ENCODE assay signal across 1 cellular context in the genomic region with DNA sequence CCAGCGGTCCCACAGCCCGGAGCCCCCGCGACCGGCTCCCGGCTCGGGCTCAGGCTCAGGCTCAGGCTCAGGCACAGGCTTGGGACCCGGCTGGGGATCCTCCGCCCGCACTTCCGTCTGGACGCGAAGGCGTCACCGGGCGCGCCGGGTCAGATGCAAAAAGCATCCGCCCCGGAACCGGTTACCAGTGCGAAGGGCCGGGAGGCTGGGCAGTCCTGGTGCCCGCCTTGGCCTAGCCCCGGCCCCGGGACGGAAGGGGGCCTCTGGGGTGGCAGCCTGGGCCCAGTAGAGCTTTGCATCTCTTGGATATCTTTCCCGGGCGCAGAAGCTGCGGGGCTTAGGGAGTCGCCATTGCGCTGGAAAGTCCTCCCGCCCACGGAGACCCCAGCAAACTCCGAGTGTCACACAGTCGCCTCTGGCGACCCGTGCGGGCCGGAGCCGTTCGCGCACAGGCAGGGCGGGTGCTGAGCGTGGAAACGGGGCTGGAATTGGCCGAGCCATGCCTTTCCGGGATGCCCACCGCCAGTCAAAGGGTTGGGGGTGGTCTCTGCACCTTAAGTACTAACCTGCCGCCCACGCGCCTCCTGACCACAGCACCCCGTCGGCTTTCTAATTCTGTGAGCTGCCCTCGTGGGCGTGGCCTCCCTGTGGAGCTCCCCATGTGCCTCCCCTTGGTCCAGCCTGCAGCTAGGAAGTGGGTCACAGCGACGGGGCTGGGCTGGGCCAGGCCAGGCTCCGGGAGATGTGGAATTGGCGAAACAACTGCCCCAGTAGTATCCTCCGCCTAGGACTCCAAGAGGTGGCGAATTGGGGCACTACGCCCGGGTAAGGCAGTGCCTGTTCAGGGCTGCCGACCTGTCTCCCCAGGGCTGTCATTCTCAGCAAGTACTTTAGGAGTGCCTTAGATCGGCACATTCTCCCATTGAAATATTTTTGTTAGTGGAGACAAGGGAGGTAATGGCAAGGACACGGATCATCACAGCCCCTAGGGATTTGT.
TF ChIP-seq lines count a peak whose summit lies in the region.

A gene (minus strand): TSS at position 119 of the 997 bp plus-strand sequence. CDS start 129 bp downstream, outside the sequence.

TF ChIP-seq in HepG2, 621 proteins besides CTCF, POLR2A, EP300 and RAD21 (continued from another document and continues in another):
- TF ChIP-seq, protein P1, sequence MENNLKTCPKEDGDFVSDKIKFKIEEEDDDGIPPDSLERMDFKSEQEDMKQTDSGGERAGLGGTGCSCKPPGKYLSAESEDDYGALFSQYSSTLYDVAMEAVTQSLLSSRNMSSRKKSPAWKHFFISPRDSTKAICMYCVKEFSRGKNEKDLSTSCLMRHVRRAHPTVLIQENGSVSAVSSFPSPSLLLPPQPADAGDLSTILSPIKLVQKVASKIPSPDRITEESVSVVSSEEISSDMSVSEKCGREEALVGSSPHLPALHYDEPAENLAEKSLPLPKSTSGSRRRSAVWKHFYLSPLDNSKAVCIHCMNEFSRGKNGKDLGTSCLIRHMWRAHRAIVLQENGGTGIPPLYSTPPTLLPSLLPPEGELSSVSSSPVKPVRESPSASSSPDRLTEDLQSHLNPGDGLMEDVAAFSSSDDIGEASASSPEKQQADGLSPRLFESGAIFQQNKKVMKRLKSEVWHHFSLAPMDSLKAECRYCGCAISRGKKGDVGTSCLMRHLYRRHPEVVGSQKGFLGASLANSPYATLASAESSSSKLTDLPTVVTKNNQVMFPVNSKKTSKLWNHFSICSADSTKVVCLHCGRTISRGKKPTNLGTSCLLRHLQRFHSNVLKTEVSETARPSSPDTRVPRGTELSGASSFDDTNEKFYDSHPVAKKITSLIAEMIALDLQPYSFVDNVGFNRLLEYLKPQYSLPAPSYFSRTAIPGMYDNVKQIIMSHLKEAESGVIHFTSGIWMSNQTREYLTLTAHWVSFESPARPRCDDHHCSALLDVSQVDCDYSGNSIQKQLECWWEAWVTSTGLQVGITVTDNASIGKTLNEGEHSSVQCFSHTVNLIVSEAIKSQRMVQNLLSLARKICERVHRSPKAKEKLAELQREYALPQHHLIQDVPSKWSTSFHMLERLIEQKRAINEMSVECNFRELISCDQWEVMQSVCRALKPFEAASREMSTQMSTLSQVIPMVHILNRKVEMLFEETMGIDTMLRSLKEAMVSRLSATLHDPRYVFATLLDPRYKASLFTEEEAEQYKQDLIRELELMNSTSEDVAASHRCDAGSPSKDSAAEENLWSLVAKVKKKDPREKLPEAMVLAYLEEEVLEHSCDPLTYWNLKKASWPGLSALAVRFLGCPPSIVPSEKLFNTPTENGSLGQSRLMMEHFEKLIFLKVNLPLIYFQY (CRISPR knock-in tag; IDR thresholded peaks at IDR 0.05; ENCODE audit: borderline replicate concordance): 0 out of 2 replicates have a peak, but pooled peaks have one; percentile 32
- no peak for TF ChIP-seq ZKSCAN1 (IDR thresholded peaks at IDR 0.05; ENCODE audit: low read length)
- TF ChIP-seq, protein P2, sequence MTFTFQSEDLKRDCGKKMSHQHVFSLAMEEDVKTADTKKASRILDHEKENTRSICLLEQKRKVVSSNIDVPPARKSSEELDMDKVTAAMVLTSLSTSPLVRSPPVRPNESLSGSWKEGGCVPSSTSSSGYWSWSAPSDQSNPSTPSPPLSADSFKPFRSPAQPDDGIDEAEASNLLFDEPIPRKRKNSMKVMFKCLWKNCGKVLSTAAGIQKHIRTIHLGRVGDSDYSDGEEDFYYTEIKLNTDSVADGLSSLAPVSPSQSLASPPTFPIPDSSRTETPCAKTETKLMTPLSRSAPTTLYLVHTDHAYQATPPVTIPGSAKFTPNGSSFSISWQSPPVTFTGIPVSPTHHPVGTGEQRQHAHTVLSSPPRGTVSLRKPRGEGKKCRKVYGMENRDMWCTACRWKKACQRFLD (CRISPR knock-in tag; IDR thresholded peaks at IDR 0.05; ENCODE audit: borderline replicate concordance): peak; percentile 65
- TF ChIP-seq, protein P3, sequence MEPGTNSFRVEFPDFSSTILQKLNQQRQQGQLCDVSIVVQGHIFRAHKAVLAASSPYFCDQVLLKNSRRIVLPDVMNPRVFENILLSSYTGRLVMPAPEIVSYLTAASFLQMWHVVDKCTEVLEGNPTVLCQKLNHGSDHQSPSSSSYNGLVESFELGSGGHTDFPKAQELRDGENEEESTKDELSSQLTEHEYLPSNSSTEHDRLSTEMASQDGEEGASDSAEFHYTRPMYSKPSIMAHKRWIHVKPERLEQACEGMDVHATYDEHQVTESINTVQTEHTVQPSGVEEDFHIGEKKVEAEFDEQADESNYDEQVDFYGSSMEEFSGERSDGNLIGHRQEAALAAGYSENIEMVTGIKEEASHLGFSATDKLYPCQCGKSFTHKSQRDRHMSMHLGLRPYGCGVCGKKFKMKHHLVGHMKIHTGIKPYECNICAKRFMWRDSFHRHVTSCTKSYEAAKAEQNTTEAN (CRISPR knock-in tag; conservative IDR thresholded peaks at IDR 0.05): peak; percentile 75; the same call in 1 of the 2 replicates
- peak; percentile 78; the same call in 1 of the 2 replicates for TF ChIP-seq KMT2A (CRISPR knock-in tag; IDR thresholded peaks at IDR 0.05)
- TF ChIP-seq ZFP37 (CRISPR knock-in tag; IDR thresholded peaks at IDR 0.05; ENCODE audit: borderline replicate concordance): no peak
- no peak; the same call in 1 of the 2 replicates for TF ChIP-seq ZNF839 (CRISPR knock-in tag; IDR thresholded peaks at IDR 0.05; ENCODE audit: borderline replicate concordance)
- TF ChIP-seq, protein P4, sequence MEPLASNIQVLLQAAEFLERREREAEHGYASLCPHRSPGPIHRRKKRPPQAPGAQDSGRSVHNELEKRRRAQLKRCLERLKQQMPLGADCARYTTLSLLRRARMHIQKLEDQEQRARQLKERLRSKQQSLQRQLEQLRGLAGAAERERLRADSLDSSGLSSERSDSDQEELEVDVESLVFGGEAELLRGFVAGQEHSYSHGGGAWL (CRISPR knock-in tag; IDR thresholded peaks at IDR 0.05): peak; percentile 6; the same call in 1 of the 2 replicates
- peak; percentile 66; the same call in 1 of the 2 replicates for TF ChIP-seq ZNF329 (CRISPR knock-in tag; IDR thresholded peaks at IDR 0.05; ENCODE audit: low read depth)
- TF ChIP-seq POLR2AphosphoS5 (IDR thresholded peaks at IDR 0.05; ENCODE audit: low read depth, low read length): peak; percentile 78
- 0 out of 2 replicates have a peak, but pooled peaks have one; percentile 17 for TF ChIP-seq ARNT2 (CRISPR knock-in tag; IDR thresholded peaks at IDR 0.05; ENCODE audit: low read depth)
- TF ChIP-seq, protein P5, sequence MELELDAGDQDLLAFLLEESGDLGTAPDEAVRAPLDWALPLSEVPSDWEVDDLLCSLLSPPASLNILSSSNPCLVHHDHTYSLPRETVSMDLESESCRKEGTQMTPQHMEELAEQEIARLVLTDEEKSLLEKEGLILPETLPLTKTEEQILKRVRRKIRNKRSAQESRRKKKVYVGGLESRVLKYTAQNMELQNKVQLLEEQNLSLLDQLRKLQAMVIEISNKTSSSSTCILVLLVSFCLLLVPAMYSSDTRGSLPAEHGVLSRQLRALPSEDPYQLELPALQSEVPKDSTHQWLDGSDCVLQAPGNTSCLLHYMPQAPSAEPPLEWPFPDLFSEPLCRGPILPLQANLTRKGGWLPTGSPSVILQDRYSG (CRISPR knock-in tag; IDR thresholded peaks at IDR 0.05): peak; percentile 68; the same call in 1 of the 2 replicates
- no peak for TF ChIP-seq MTA1 (CRISPR knock-in tag; IDR thresholded peaks at IDR 0.05; ENCODE audit: borderline replicate concordance)
- TF ChIP-seq GATAD1 (CRISPR knock-in tag; IDR thresholded peaks at IDR 0.05): peak; percentile 95
- TF ChIP-seq, protein P6, sequence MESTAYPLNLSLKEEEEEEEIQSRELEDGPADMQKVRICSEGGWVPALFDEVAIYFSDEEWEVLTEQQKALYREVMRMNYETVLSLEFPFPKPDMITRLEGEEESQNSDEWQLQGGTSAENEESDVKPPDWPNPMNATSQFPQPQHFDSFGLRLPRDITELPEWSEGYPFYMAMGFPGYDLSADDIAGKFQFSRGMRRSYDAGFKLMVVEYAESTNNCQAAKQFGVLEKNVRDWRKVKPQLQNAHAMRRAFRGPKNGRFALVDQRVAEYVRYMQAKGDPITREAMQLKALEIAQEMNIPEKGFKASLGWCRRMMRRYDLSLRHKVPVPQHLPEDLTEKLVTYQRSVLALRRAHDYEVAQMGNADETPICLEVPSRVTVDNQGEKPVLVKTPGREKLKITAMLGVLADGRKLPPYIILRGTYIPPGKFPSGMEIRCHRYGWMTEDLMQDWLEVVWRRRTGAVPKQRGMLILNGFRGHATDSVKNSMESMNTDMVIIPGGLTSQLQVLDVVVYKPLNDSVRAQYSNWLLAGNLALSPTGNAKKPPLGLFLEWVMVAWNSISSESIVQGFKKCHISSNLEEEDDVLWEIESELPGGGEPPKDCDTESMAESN (CRISPR knock-in tag; conservative IDR thresholded peaks at IDR 0.05): peak; percentile 73; the same call in 1 of the 2 replicates
- TF ChIP-seq PHB2 (IDR thresholded peaks at IDR 0.05; ENCODE audit: partially characterized antibody): no peak
- 0 out of 2 replicates have a peak, but pooled peaks have one; percentile 18 for TF ChIP-seq ETV6 (CRISPR knock-in tag; conservative IDR thresholded peaks at IDR 0.05)
- TF ChIP-seq HCFC1 (IDR thresholded peaks at IDR 0.05; ENCODE audit: low read depth, low read length): peak; percentile 56
- TF ChIP-seq, protein P7, sequence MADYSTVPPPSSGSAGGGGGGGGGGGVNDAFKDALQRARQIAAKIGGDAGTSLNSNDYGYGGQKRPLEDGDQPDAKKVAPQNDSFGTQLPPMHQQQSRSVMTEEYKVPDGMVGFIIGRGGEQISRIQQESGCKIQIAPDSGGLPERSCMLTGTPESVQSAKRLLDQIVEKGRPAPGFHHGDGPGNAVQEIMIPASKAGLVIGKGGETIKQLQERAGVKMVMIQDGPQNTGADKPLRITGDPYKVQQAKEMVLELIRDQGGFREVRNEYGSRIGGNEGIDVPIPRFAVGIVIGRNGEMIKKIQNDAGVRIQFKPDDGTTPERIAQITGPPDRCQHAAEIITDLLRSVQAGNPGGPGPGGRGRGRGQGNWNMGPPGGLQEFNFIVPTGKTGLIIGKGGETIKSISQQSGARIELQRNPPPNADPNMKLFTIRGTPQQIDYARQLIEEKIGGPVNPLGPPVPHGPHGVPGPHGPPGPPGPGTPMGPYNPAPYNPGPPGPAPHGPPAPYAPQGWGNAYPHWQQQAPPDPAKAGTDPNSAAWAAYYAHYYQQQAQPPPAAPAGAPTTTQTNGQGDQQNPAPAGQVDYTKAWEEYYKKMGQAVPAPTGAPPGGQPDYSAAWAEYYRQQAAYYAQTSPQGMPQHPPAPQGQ (CRISPR knock-in tag; IDR thresholded peaks at IDR 0.05; ENCODE audit: borderline replicate concordance): no peak
- TF ChIP-seq JARID2 (CRISPR knock-in tag; IDR thresholded peaks at IDR 0.05; ENCODE audit: insufficient replicate concordance): no peak
- TF ChIP-seq, protein P8, sequence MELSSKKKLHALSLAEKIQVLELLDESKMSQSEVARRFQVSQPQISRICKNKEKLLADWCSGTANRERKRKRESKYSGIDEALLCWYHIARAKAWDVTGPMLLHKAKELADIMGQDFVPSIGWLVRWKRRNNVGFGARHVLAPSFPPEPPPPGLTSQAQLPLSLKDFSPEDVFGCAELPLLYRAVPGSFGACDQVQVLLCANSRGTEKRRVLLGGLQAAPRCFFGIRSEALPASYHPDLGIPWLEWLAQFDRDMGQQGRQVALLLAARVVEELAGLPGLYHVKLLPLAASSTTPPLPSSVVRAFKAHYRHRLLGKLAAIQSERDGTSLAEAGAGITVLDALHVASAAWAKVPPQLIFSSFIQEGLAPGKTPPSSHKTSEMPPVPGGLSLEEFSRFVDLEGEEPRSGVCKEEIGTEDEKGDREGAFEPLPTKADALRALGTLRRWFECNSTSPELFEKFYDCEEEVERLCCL (CRISPR knock-in tag; IDR thresholded peaks at IDR 0.05; ENCODE audit: borderline replicate concordance): 0 out of 2 replicates have a peak, but pooled peaks have one; percentile 6
- TF ChIP-seq, protein P9, sequence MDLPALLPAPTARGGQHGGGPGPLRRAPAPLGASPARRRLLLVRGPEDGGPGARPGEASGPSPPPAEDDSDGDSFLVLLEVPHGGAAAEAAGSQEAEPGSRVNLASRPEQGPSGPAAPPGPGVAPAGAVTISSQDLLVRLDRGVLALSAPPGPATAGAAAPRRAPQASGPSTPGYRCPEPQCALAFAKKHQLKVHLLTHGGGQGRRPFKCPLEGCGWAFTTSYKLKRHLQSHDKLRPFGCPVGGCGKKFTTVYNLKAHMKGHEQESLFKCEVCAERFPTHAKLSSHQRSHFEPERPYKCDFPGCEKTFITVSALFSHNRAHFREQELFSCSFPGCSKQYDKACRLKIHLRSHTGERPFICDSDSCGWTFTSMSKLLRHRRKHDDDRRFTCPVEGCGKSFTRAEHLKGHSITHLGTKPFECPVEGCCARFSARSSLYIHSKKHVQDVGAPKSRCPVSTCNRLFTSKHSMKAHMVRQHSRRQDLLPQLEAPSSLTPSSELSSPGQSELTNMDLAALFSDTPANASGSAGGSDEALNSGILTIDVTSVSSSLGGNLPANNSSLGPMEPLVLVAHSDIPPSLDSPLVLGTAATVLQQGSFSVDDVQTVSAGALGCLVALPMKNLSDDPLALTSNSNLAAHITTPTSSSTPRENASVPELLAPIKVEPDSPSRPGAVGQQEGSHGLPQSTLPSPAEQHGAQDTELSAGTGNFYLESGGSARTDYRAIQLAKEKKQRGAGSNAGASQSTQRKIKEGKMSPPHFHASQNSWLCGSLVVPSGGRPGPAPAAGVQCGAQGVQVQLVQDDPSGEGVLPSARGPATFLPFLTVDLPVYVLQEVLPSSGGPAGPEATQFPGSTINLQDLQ (CRISPR knock-in tag; IDR thresholded peaks at IDR 0.05): peak; percentile 84
- peak; percentile 3; the same call in 1 of the 2 replicates for TF ChIP-seq GATAD2A (CRISPR knock-in tag; IDR thresholded peaks at IDR 0.05)
- no peak for TF ChIP-seq ZNF431 (CRISPR knock-in tag; IDR thresholded peaks at IDR 0.05; ENCODE audit: borderline replicate concordance, low read depth)
- TF ChIP-seq, protein P10, sequence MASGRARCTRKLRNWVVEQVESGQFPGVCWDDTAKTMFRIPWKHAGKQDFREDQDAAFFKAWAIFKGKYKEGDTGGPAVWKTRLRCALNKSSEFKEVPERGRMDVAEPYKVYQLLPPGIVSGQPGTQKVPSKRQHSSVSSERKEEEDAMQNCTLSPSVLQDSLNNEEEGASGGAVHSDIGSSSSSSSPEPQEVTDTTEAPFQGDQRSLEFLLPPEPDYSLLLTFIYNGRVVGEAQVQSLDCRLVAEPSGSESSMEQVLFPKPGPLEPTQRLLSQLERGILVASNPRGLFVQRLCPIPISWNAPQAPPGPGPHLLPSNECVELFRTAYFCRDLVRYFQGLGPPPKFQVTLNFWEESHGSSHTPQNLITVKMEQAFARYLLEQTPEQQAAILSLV (CRISPR knock-in tag; IDR thresholded peaks at IDR 0.05; ENCODE audit: borderline replicate concordance): peak; percentile 70
- peak; percentile 60; the same call in 1 of the 2 replicates for TF ChIP-seq ZNF33B (CRISPR knock-in tag; IDR thresholded peaks at IDR 0.05)
- no peak for TF ChIP-seq MATR3 (CRISPR knock-in tag; IDR thresholded peaks at IDR 0.05)
- no peak for TF ChIP-seq ZBTB7A (CRISPR knock-in tag; IDR thresholded peaks at IDR 0.05)
- peak; percentile 93; the same call in 1 of the 2 replicates for TF ChIP-seq ZNF350 (CRISPR knock-in tag; IDR thresholded peaks at IDR 0.05; ENCODE audit: borderline replicate concordance, low read depth)
- 0 out of 2 replicates have a peak, but pooled peaks have one; percentile 18 for TF ChIP-seq ZNF773 (CRISPR knock-in tag; IDR thresholded peaks at IDR 0.05; ENCODE audit: borderline replicate concordance)
- TF ChIP-seq SALL2 (CRISPR knock-in tag; IDR thresholded peaks at IDR 0.05): no peak; the same call in 1 of the 2 replicates
- 0 out of 2 replicates have a peak, but pooled peaks have one; percentile 14 for TF ChIP-seq ZNF354B (CRISPR knock-in tag; IDR thresholded peaks at IDR 0.05)
- peak; percentile 33; the same call in 1 of the 2 replicates for TF ChIP-seq TARDBP (CRISPR knock-in tag; IDR thresholded peaks at IDR 0.05)
